In genomic region chr1:153040950-153041631, GRCh38 we compare ENCODE assay signal across 21 cellular contexts. TPM values are rescaled to one million over a fixed set of nuclear protein-coding genes. Genes with fewer than 3 reads are reported as not detected.
"Had no signal": no experiment of that assay in that cellular context is flagged by ENCODE, and none has a peak within 500 bp of the region (broad histone marks: within the 10 kb centered on the region; RNA-seq: fewer than 3 reads in every experiment).

Gene SPRR2D (minus strand): TSS chr1:153041120. CDS start chr1:153040346, 774 bp downstream.

- H3K4me1 ChIP-seq: left lung, transverse colon had no signal

- H3K9me3 Mint-ChIP-seq: natural killer cell, T-cell had no signal

- ATAC-seq: activated CD4-positive, CD25-positive, alpha-beta regulatory T cell treated with anti-CD3 and anti-CD28 coated beads, Interleukin-2, amount 50 U/mL, for 24 hours; left lung; natural killer cell; stimulated activated naive B cell treated with anti-CD40 and anti-IgM and Interleukin-4, amounts not matched to agents 10 μg/mL and 1 μg/mL and 100 μg/mL, for 72 hours; T-cell had no signal

- H3K36me3 Mint-ChIP-seq: natural killer cell; stimulated activated naive B cell treated with anti-CD40 and anti-IgM and Interleukin-4, amounts not matched to agents 10 μg/mL and 1 μg/mL and 100 μg/mL, for 72 hours; T-cell had no signal

- H3K27ac ChIP-seq: brain microvascular endothelial cell, hepatocyte, left lung, transverse colon had no signal

- H3K9me3 ChIP-seq: left lung, transverse colon had no signal

- H3K27ac Mint-ChIP-seq: natural killer cell; stimulated activated naive B cell treated with anti-CD40 and anti-IgM and Interleukin-4, amounts not matched to agents 10 μg/mL and 1 μg/mL and 100 μg/mL, for 72 hours; T-cell had no signal

- DNase-seq: activated CD4-positive, alpha-beta T cell treated with anti-CD3 and anti-CD28 coated beads, Interleukin-2, amount 50 U/mL, for 1 hour; activated naive CD4-positive, alpha-beta T cell; anterior cingulate cortex; brain microvascular endothelial cell; cerebellar nuclear complex; effector memory CD4-positive, alpha-beta T cell; kidney; left lung; natural killer cell; posterior cingulate gyrus; stimulated activated CD4-positive, alpha-beta T cell treated with anti-CD3 and anti-CD28 coated beads, Interleukin-15, amount 100 ng/mL, for 24 hours; stimulated activated CD4-positive, alpha-beta T cell treated with anti-CD3 and anti-CD28 coated beads, Interleukin-4, amount 100 ng/mL, for 1 hour; stimulated activated naive B cell treated with anti-CD40 and anti-IgM and Interleukin-4, amounts not matched to agents 10 μg/mL and 1 μg/mL and 100 μg/mL, for 72 hours; T-cell; T-helper 9 cell; transverse colon had no signal

- H3K36me3 ChIP-seq: brain microvascular endothelial cell, left lung, transverse colon had no signal

- H3K4me3 ChIP-seq: hepatocyte, left lung, transverse colon had no signal

- H3K27me3 ChIP-seq: brain microvascular endothelial cell, hepatocyte, transverse colon had no signal

RNA-seq across cellular contexts. Expression of gene SPRR2D, which starts in this region (rescaled TPM):
- total RNA-seq: activated CD8-positive, alpha-beta memory T cell treated with anti-CD3 and anti-CD28 coated beads for 36 hours; glomerular endothelial cell; hepatocyte; kidney; left lung; natural killer cell; skeletal muscle tissue; T-cell; transverse colon had no signal
